31 cellular contexts compared by ENCODE assay signal in genomic region chr9:4755026-4755609, GRCh38. TPM values are rescaled to one million over a fixed set of nuclear protein-coding genes. Genes with fewer than 3 reads are reported as not detected.
DNase-seq lines count a peak whose midpoint lies in the region; ATAC-seq, FAIRE-seq and TF ChIP-seq lines count a peak whose summit lies in the region.
"Had no signal": no experiment of that assay in that cellular context is flagged by ENCODE, and none has a peak within 500 bp of the region (broad histone marks: within the 10 kb centered on the region; RNA-seq: fewer than 3 reads in every experiment).

No MANE protein-coding gene starts in this region.

- no peak overlapping the region for H3K4me3 ChIP-seq in BLaER1 treated with 17β-estradiol and CSF1 and Interleukin-3, amounts not matched to agents 10 nM and 100 nM
- H3K4me3 ChIP-seq: cardiac muscle cell, colonic mucosa, K562, left ventricle myocardium inferior, MG63, SK-N-MC, thyroid gland had no signal

- H3K27ac ChIP-seq in BLaER1 treated with 17β-estradiol and CSF1 and Interleukin-3, amounts not matched to agents 10 nM and 100 nM: peak overlapping the region in 1 of 11 experiments; percentile 21; a peak in 2 of 22 replicates
- no peak overlapping the region for H3K27ac ChIP-seq in foreskin keratinocyte
- H3K27ac ChIP-seq: cardiac muscle cell, colonic mucosa, left ventricle myocardium inferior, SK-N-MC, thyroid gland had no signal

- peak; percentile 52 for FAIRE-seq in HTR-8/SVneo (lab: Jason Lieb, UNC)
- FAIRE-seq: K562 had no signal

- H3K9ac ChIP-seq in BLaER1 treated with 17β-estradiol and CSF1 and Interleukin-3, amounts not matched to agents 10 nM and 100 nM: no peak overlapping the region

- no peaks in the 10 kb centered on the region for H3K27me3 ChIP-seq in BLaER1 treated with 17β-estradiol and CSF1 and Interleukin-3, amounts not matched to agents 10 nM and 100 nM
- H3K27me3 ChIP-seq in foreskin keratinocyte: peaks cover 6% of the 10 kb centered on the region
- H3K27me3 ChIP-seq: cardiac muscle cell, colonic mucosa, MG63, thyroid gland had no signal

- H3K4me1 ChIP-seq in BLaER1 treated with 17β-estradiol and CSF1 and Interleukin-3, amounts not matched to agents 10 nM and 100 nM: peaks cover 13 to 34% (median 27%) of the 10 kb centered on the region in 10 experiments; a peak in 18 of 20 replicates
- H3K4me1 ChIP-seq in foreskin keratinocyte: peaks cover 8% of the 10 kb centered on the region
- H3K4me1 ChIP-seq: colonic mucosa, thyroid gland had no signal

- TF ChIP-seq CTCF in foreskin keratinocyte (conservative IDR thresholded peaks at IDR 0.05): no peak

- peak overlapping the region; percentile 12 to 71 (median 38); a peak in 19 of 22 replicates for H3K4me2 ChIP-seq in BLaER1 treated with 17β-estradiol and CSF1 and Interleukin-3, amounts not matched to agents 10 nM and 100 nM

- H3K36me3 ChIP-seq in BLaER1 treated with 17β-estradiol and CSF1 and Interleukin-3, amounts not matched to agents 10 nM and 100 nM: no peaks in the 10 kb centered on the region
- H3K36me3 ChIP-seq: cardiac muscle cell, colonic mucosa, left ventricle myocardium inferior, MG63, thyroid gland had no signal

- DNase-seq in HTR-8/SVneo (ENCODE audit: insufficient read length, low spot score) (no peak), foreskin keratinocyte (peak in 1 of 2 donors; percentile 76), RKO (ENCODE audit: low spot score) (no peak), germinal center (ENCODE audit: low spot score) (no peak)
- DNase-seq in activated effector memory CD4-positive, alpha-beta T cell treated with Interleukin-2 at 50 U/mL for 16 hours: no peak
- DNase-seq: 8988T; activated CD4-positive, alpha-beta memory T cell treated with anti-CD3 and anti-CD28 coated beads for 36 hours; activated CD4-positive, CD25-positive, alpha-beta regulatory T cell treated with anti-CD3 and anti-CD28 coated beads, Interleukin-2, amount 50 U/mL, for 72 hours; aorta; CD4-positive, CD25-positive, alpha-beta regulatory T cell; colonic mucosa; effector CD8-positive, alpha-beta T cell; H7; left ventricle myocardium inferior; MG63; midbrain; naive thymus-derived CD8-positive, alpha-beta T cell; NCI-H1417; NCI-H2029 treated with DMSO at 0.1 percent for 48 hours; NCI-H2227 treated with DMSO at 0.1 percent for 48 hours; NCI-H69; occipital lobe; stimulated activated naive CD8-positive, alpha-beta T cell treated with anti-CD3 and anti-CD28 coated beads, Interleukin-15, amount 100 ng/mL, for 72 hours; thyroid gland had no signal

- H4K20me1 ChIP-seq in BLaER1 treated with 17β-estradiol and CSF1 and Interleukin-3, amounts not matched to agents 10 nM and 100 nM: no peaks in the 10 kb centered on the region

- no peaks in the 10 kb centered on the region for H3K9me3 ChIP-seq in BLaER1 treated with 17β-estradiol and CSF1 and Interleukin-3, amounts not matched to agents 10 nM and 100 nM (replicated peaks in 1 of 11)
- H3K9me3 ChIP-seq: colonic mucosa, left ventricle myocardium inferior, MG63, thyroid gland had no signal

- ATAC-seq in GM18502 (IDR thresholded peaks at IDR 0.05; ENCODE audit: poor library complexity, unreplicated experiment): peak; percentile 46
- ATAC-seq in foreskin keratinocyte: peak; percentile 70
- ATAC-seq in HG03342 (IDR thresholded peaks at IDR 0.05; ENCODE audit: unreplicated experiment): no peak
- ATAC-seq: activated naive CD4-positive, alpha-beta T cell treated with anti-CD3 and anti-CD28 coated beads, Interleukin-2, amount 50 U/mL, for 72 hours; K562; naive thymus-derived CD8-positive, alpha-beta T cell; stimulated activated naive CD8-positive, alpha-beta T cell treated with anti-CD3 and anti-CD28 coated beads, Interleukin-15, amount 100 ng/mL, for 72 hours had no signal

RNA-seq across cellular contexts. Expression of gene AK3, which starts 14.1 kb away (rescaled TPM):
- 31.7 and 36.3 TPM in 2 replicates for total RNA-seq in foreskin keratinocyte
- polyA plus RNA-seq in foreskin keratinocyte: 17.5 and 20.8 TPM in 2 replicates

RNA-seq across cellular contexts. Expression of gene RCL1, which starts 37.6 kb away (rescaled TPM):
- total RNA-seq in foreskin keratinocyte: 18.1 and 22.2 TPM in 2 replicates
- polyA plus RNA-seq in foreskin keratinocyte: 15.4 and 20.9 TPM in 2 replicates
